Comparison of ENCODE assay signal across 20 cellular contexts in genomic region chr3:12579456-12579855, GRCh38. TPM values are rescaled to one million over a fixed set of nuclear protein-coding genes. Genes with fewer than 3 reads are reported as not detected.
DNase-seq lines count a peak whose midpoint lies in the region; ATAC-seq and TF ChIP-seq lines count a peak whose summit lies in the region.
"Had no signal": no experiment of that assay in that cellular context is flagged by ENCODE, and none has a peak within 500 bp of the region (broad histone marks: within the 10 kb centered on the region; RNA-seq: fewer than 3 reads in every experiment).

No MANE protein-coding gene starts in this region.

- H3K56ac ChIP-seq in H9 (ENCODE audit: insufficient read length, low read depth, low read length), result no peak overlapping the region

- POLR2A ChIA-PET in AG04450 (lab: Yijun Ruan, JAX), result no interaction called here
- POLR2A ChIA-PET in CD4-positive, alpha-beta T cell (lab: Charles Lee), result interaction anchor here (0.7 to 1.0 kb wide), 2 partner anchors 19 to 22 kb away, joined by 3 read pairs; partner anchors contain the start of gene MKRN2
- POLR2A ChIA-PET in naive thymus-derived CD4-positive, alpha-beta T cell (lab: Charles Lee), result no interaction called here

- intact Hi-C loops in CD4-positive, alpha-beta T cell (cut with DNase I, micrococcal nuclease), result no loop called here
- intact Hi-C loops in naive thymus-derived CD4-positive, alpha-beta T cell (cut with micrococcal nuclease), result no loop called here

- peaks cover 3% of the 10 kb centered on the region for H3K9me3 Mint-ChIP-seq in CD4-positive, alpha-beta T cell
- peaks cover 3% of the 10 kb centered on the region for H3K9me3 Mint-ChIP-seq in activated naive CD8-positive, alpha-beta T cell treated with anti-CD3 and anti-CD28 coated beads, Interleukin-2, amount 50 U/mL, for 24 hours
- peaks cover 0 to 17% (median 8%) of the 10 kb centered on the region in 11 donors for H3K9me3 Mint-ChIP-seq in naive thymus-derived CD4-positive, alpha-beta T cell
- H3K9me3 Mint-ChIP-seq in H9, result no peaks in the 10 kb centered on the region

- H3K9ac ChIP-seq in H9 (ENCODE audit: extremely low read depth, insufficient read length, low read length), result no peak overlapping the region

- H3K4me3 Mint-ChIP-seq in CD4-positive, alpha-beta T cell, result no peak overlapping the region
- H3K4me3 Mint-ChIP-seq in activated naive CD8-positive, alpha-beta T cell treated with anti-CD3 and anti-CD28 coated beads, Interleukin-2, amount 50 U/mL, for 24 hours, result no peak overlapping the region
- H3K4me3 Mint-ChIP-seq in naive thymus-derived CD4-positive, alpha-beta T cell, result no peak overlapping the region
- no peak overlapping the region for H3K4me3 Mint-ChIP-seq in H9
- H3K4me3 Mint-ChIP-seq: activated T-cell treated with anti-CD3 and anti-CD28 coated beads, Interleukin-2, amount 50 U/mL, for 4 hours had no signal

- CTCF ChIA-PET in AG04450 (lab: Charles Lee), result interaction anchor here (0.5 to 1.7 kb wide), 3 partner anchors 38 to 141 kb away, joined by 3 to 7 read pairs (median 5); no protein-coding TSS in a partner anchor
- CTCF ChIA-PET in CD4-positive, alpha-beta T cell (lab: Charles Lee), result interaction anchor here (1.9 kb wide), 1 partner anchor 17 kb away, joined by 6 read pairs; no protein-coding TSS in a partner anchor
- CTCF ChIA-PET in naive thymus-derived CD4-positive, alpha-beta T cell (lab: Charles Lee), result no interaction called here

- no peak overlapping the region for H2BK15ac ChIP-seq in H9 (ENCODE audit: low read depth, low read length)

- H3K9me3 ChIP-seq in AG04450 (ENCODE audit: control insufficient read depth, insufficient read depth, low read length) (no peaks in the 10 kb centered on the region; the same call in 1 of the 2 replicates), H9 (ENCODE audit: control insufficient read depth, low read depth, low read length) (no peaks in the 10 kb centered on the region)
- no peaks in the 10 kb centered on the region for H3K9me3 ChIP-seq in CD4-positive, alpha-beta T cell (ENCODE audit: control insufficient read depth, low read length)
- H3K9me3 ChIP-seq in naive thymus-derived CD4-positive, alpha-beta T cell (ENCODE audit: control insufficient read depth in 2 of 3, low read length in 3 of 3), result peaks cover 0 to 7% (median 0%) of the 10 kb centered on the region in 3 experiments
- H3K9me3 ChIP-seq: body of pancreas, MG63, tibial artery had no signal

- H3K79me2 ChIP-seq in H9 (ENCODE audit: insufficient read depth, low read length), result no peaks in the 10 kb centered on the region

- H3K79me1 ChIP-seq in H9 (ENCODE audit: insufficient read depth, low read depth, low read length, poor library complexity, severe bottlenecking), result no peaks in the 10 kb centered on the region

- no peaks in the 10 kb centered on the region for H3K27me3 Mint-ChIP-seq in CD4-positive, alpha-beta T cell
- H3K27me3 Mint-ChIP-seq in activated naive CD8-positive, alpha-beta T cell treated with anti-CD3 and anti-CD28 coated beads, Interleukin-2, amount 50 U/mL, for 24 hours, result no peaks in the 10 kb centered on the region
- no peaks in the 10 kb centered on the region for H3K27me3 Mint-ChIP-seq in naive thymus-derived CD4-positive, alpha-beta T cell
- H3K27me3 Mint-ChIP-seq in H9 (ENCODE audit: low read depth), result no peaks in the 10 kb centered on the region

- H3K27ac Mint-ChIP-seq in CD4-positive, alpha-beta T cell, result peak overlapping the region; percentile 49
- peak overlapping the region; percentile 57 for H3K27ac Mint-ChIP-seq in activated naive CD8-positive, alpha-beta T cell treated with anti-CD3 and anti-CD28 coated beads, Interleukin-2, amount 50 U/mL, for 24 hours
- peak overlapping the region in 8 of 9 donors; percentile 59 to 78 (median 67) for H3K27ac Mint-ChIP-seq in naive thymus-derived CD4-positive, alpha-beta T cell
- H3K27ac Mint-ChIP-seq in H9, result peak overlapping the region in 1 of 3 experiments; percentile 68; a peak in 2 of 7 replicates

- no peak overlapping the region for H3K4ac ChIP-seq in H9 (ENCODE audit: low read depth, low read length)

- peaks cover 93% of the 10 kb centered on the region for H3K36me3 Mint-ChIP-seq in CD4-positive, alpha-beta T cell (ENCODE audit: low read depth)
- H3K36me3 Mint-ChIP-seq in activated naive CD8-positive, alpha-beta T cell treated with anti-CD3 and anti-CD28 coated beads, Interleukin-2, amount 50 U/mL, for 24 hours (ENCODE audit: low read depth), result peaks cover 60% of the 10 kb centered on the region
- H3K36me3 Mint-ChIP-seq in naive thymus-derived CD4-positive, alpha-beta T cell, result peaks cover 22 to 77% (median 46%) of the 10 kb centered on the region in 5 donors
- H3K36me3 Mint-ChIP-seq in H9 (ENCODE audit: insufficient read depth in 1 of 3, low read depth in 3 of 3), result peaks cover 33 to 87% (median 78%) of the 10 kb centered on the region in 3 experiments

- H3K27ac ChIP-seq in AG04450 (ENCODE audit: low read depth, low read length) (peak overlapping the region; percentile 77), H9 (ENCODE audit: insufficient read length, low read depth, low read length) (no peak overlapping the region)
- H3K27ac ChIP-seq in CD4-positive, alpha-beta T cell (ENCODE audit: low read depth, low read length), result no peak overlapping the region
- H3K27ac ChIP-seq in naive thymus-derived CD4-positive, alpha-beta T cell (ENCODE audit: low read depth, low read length), result no peak overlapping the region
- H3K27ac ChIP-seq: foreskin keratinocyte, tibial artery, VCaP had no signal

- DNase-seq in AG04450 (ENCODE audit: low read depth, low spot score) (no peak), AML-193 (lab: John Stamatoyannopoulos, UW) (no peak), NCI-H1417 treated with DMSO at 0.1 percent for 48 hours (lab: John Stamatoyannopoulos, UW) (no peak), H9 (no peak)
- no peak for DNase-seq in CD4-positive, alpha-beta T cell
- DNase-seq in activated naive CD8-positive, alpha-beta T cell treated with anti-CD3 and anti-CD28 coated beads, Interleukin-2, amount 50 U/mL, for 24 hours, result no peak
- no peak for DNase-seq in naive thymus-derived CD4-positive, alpha-beta T cell
- no peak for DNase-seq in stimulated activated naive CD4-positive, alpha-beta T cell treated with Interleukin-2 at 50 U/mL for 16 hours (lab: John Stamatoyannopoulos, UW)
- DNase-seq: activated T-cell treated with anti-CD3 and anti-CD28 coated beads, Interleukin-2, amount 50 U/mL, for 4 hours; C1 segment of cervical spinal cord; effector CD8-positive, alpha-beta T cell; foreskin keratinocyte; mesendoderm; MG63; NCI-H2029; NCI-H524 treated with DMSO at 0.1 percent for 48 hours; tibial artery had no signal

- H3K14ac ChIP-seq in H9 (ENCODE audit: insufficient read depth, low read length), result no peak overlapping the region

- H3K27me3 ChIP-seq in AG04450 (ENCODE audit: control insufficient read depth, insufficient read depth, low read length) (no peaks in the 10 kb centered on the region), H9 (ENCODE audit: insufficient read depth, low read length) (no peaks in the 10 kb centered on the region)
- H3K27me3 ChIP-seq in CD4-positive, alpha-beta T cell (ENCODE audit: control insufficient read depth, insufficient read depth, low read length), result no peaks in the 10 kb centered on the region
- no peaks in the 10 kb centered on the region for H3K27me3 ChIP-seq in naive thymus-derived CD4-positive, alpha-beta T cell (ENCODE audit: control insufficient read depth in 2 of 2, insufficient read depth in 2 of 2, low read length in 2 of 2)
- H3K27me3 ChIP-seq: body of pancreas, foreskin keratinocyte, MG63, tibial artery had no signal

- H4K5ac ChIP-seq in H9 (ENCODE audit: insufficient read length, low read depth, low read length), result no peak overlapping the region

- H3K23ac ChIP-seq in H9 (ENCODE audit: insufficient read length, low read depth, low read length), result no peak overlapping the region

- H3K4me1 Mint-ChIP-seq in CD4-positive, alpha-beta T cell (ENCODE audit: low read depth), result no peaks in the 10 kb centered on the region
- H3K4me1 Mint-ChIP-seq in activated naive CD8-positive, alpha-beta T cell treated with anti-CD3 and anti-CD28 coated beads, Interleukin-2, amount 50 U/mL, for 24 hours, result no peaks in the 10 kb centered on the region
- peaks cover 0 to 4% (median 0%) of the 10 kb centered on the region in 7 donors for H3K4me1 Mint-ChIP-seq in naive thymus-derived CD4-positive, alpha-beta T cell
- 0 out of 4 replicates have a peak, but pooled peaks cover 0 to under 1% of the 10 kb centered on the region in 2 experiments for H3K4me1 Mint-ChIP-seq in H9

- H2BK12ac ChIP-seq in H9 (ENCODE audit: insufficient read length, low read depth, low read length), result no peak overlapping the region

- no peak for ATAC-seq in CD4-positive, alpha-beta T cell (ENCODE audit: poor library complexity)
- no peak for ATAC-seq in activated naive CD8-positive, alpha-beta T cell treated with anti-CD3 and anti-CD28 coated beads, Interleukin-2, amount 50 U/mL, for 24 hours
- no peak for ATAC-seq in naive thymus-derived CD4-positive, alpha-beta T cell
- ATAC-seq: foreskin keratinocyte had no signal

- no peak overlapping the region for H3K18ac ChIP-seq in H9 (ENCODE audit: insufficient read length, low read depth, low read length)

- no peak overlapping the region for H2BK20ac ChIP-seq in H9 (ENCODE audit: low read depth, low read length, poor library complexity, severe bottlenecking)

- H4K20me1 ChIP-seq in H9 (ENCODE audit: control insufficient read depth, insufficient read depth, insufficient read length), result peaks cover 2% of the 10 kb centered on the region

- WGBS in H9 (ENCODE audit: extremely low coverage, insufficient read length, low lambda C conversion rate), result no CpG with 5 or more reads among the region's 3 CpGs

- H3K4me1 ChIP-seq in naive thymus-derived CD4-positive, alpha-beta T cell (ENCODE audit: control insufficient read depth in 2 of 2, insufficient read depth in 2 of 2, low read length in 2 of 2), result no peaks in the 10 kb centered on the region
- H3K4me1 ChIP-seq in H9 (ENCODE audit: insufficient read depth, low read length), result no peaks in the 10 kb centered on the region
- H3K4me1 ChIP-seq: foreskin keratinocyte, tibial artery had no signal

- TF ChIP-seq CTCF in AG04450 (IDR thresholded peaks at IDR 0.05; ENCODE audit: low read depth, low read length) (no peak), H9 (conservative IDR thresholded peaks at IDR 0.05) (no peak)
- TF ChIP-seq CTCF in CD4-positive, alpha-beta T cell (IDR thresholded peaks at IDR 0.05), result no peak

- H3K4me2 ChIP-seq in H9 (ENCODE audit: insufficient read depth, insufficient read length, low read length), result no peak overlapping the region

- no peak overlapping the region for H2AFZ ChIP-seq in H9 (ENCODE audit: low read length)

- H3K4me3 ChIP-seq in AG04450 (ENCODE audit: low read depth, low read length), result no peak overlapping the region
- H3K4me3 ChIP-seq in naive thymus-derived CD4-positive, alpha-beta T cell (ENCODE audit: low read length), result no peak overlapping the region
- H3K4me3 ChIP-seq: body of pancreas, MG63, tibial artery had no signal

- no peak overlapping the region for H4K8ac ChIP-seq in H9 (replicated peaks; ENCODE audit: insufficient read length, low read depth, low read length)

- H3T11ph ChIP-seq in H9 (ENCODE audit: low read length), result no peak overlapping the region

- no peaks in the 10 kb centered on the region for H3K23me2 ChIP-seq in H9 (ENCODE audit: insufficient read length, low read depth, low read length, poor library complexity, severe bottlenecking)

- no peak overlapping the region for H2BK5ac ChIP-seq in H9 (ENCODE audit: insufficient read length, low read length)

- H2AK5ac ChIP-seq in H9 (ENCODE audit: insufficient read length, low read length), result no peak overlapping the region

- H2BK120ac ChIP-seq in H9 (ENCODE audit: low read depth, low read length, poor library complexity, severe bottlenecking), result no peak overlapping the region

- H3K36me3 ChIP-seq in naive thymus-derived CD4-positive, alpha-beta T cell (ENCODE audit: control insufficient read depth in 2 of 3, insufficient read depth in 3 of 3, low read length in 3 of 3), result peaks cover 6 to 96% (median 18%) of the 10 kb centered on the region in 3 experiments

- no peak overlapping the region for H4K91ac ChIP-seq in H9 (ENCODE audit: insufficient read length, low read depth, low read length)

RNA-seq across cellular contexts. Expression of gene MKRN2, which starts 22.6 kb away (rescaled TPM):
- 59.7 and 62.3 TPM in 2 replicates for polyA plus RNA-seq in AG04450 (2011; rRNA removed)
- polyA minus RNA-seq in AG04450 (2011; rRNA and poly(A)+ RNA removed), result 51.4 and 57.4 TPM in 2 replicates
- 10 to 100 TPM; 19.0 to 20.3 TPM for total RNA-seq in CD4-positive, alpha-beta T cell
- 10 to 100 TPM; 21.9 to 34.5 (median 25.4) TPM for total RNA-seq in naive thymus-derived CD4-positive, alpha-beta T cell
- polyA plus RNA-seq in naive thymus-derived CD4-positive, alpha-beta T cell, result 10 to 100 TPM; 49.8 to 66.2 TPM
- 17.1 and 18.1 TPM in 2 replicates for total RNA-seq in H9 (2021)

RNA-seq across cellular contexts. Expression of gene MKRN2OS, which starts 34.2 kb away (rescaled TPM):
- polyA plus RNA-seq in AG04450 (2011; rRNA removed), result not detected in 2 replicates
- not detected in 2 replicates for polyA minus RNA-seq in AG04450 (2011; rRNA and poly(A)+ RNA removed)
- not detected for total RNA-seq in CD4-positive, alpha-beta T cell
- not detected for total RNA-seq in naive thymus-derived CD4-positive, alpha-beta T cell
- polyA plus RNA-seq in naive thymus-derived CD4-positive, alpha-beta T cell, result not detected
- total RNA-seq in H9 (2021), result 0.31 and 0.44 TPM in 2 replicates
- total RNA-seq: activated T-cell treated with anti-CD3 and anti-CD28 coated beads, Interleukin-2, amount 50 U/mL, for 4 hours; Daoy had no signal
